In genomic region chr13:80551650-80552497, GRCh38 we compare ENCODE assay signal across 18 cellular contexts.
DNase-seq lines count a peak whose midpoint lies in the region; TF ChIP-seq lines count a peak whose summit lies in the region.
"Had no signal": no experiment of that assay in that cellular context is flagged by ENCODE, and none has a peak within 500 bp of the region (broad histone marks: within the 10 kb centered on the region; RNA-seq: fewer than 3 reads in every experiment).

No MANE protein-coding gene starts in this region.

- H3K9me3 ChIP-seq in A673 (ENCODE audit: low read depth, low read length, poor library complexity, severe bottlenecking), result no peaks in the 10 kb centered on the region
- H3K9me3 ChIP-seq: thyroid gland had no signal

- peaks cover 12% of the 10 kb centered on the region for H3K4me1 ChIP-seq in A673 (ENCODE audit: insufficient read depth, low read length, poor library complexity, severe bottlenecking)
- H3K4me1 ChIP-seq: parathyroid adenoma, thyroid gland had no signal

- no peak overlapping the region for H3K27ac ChIP-seq in A673 (ENCODE audit: low read depth, low read length, poor library complexity, severe bottlenecking)
- H3K27ac ChIP-seq: parathyroid adenoma, thyroid gland had no signal

- peak overlapping the region; percentile 38 for H3K27ac Mint-ChIP-seq in chondrocyte (ENCODE audit: unreplicated experiment)
- no peak overlapping the region for H3K27ac Mint-ChIP-seq in neural crest cell (ENCODE audit: unreplicated experiment)
- H3K27ac Mint-ChIP-seq: T-helper 1 cell treated with Interleukin-12 subunit alpha and Interleukin-12 subunit beta and Interleukin-4 antibody, amounts not matched to agents 30 μg/mL and 1 μg/mL, for 36 hours had no signal

- no peaks in the 10 kb centered on the region for H3K36me3 ChIP-seq in A673 (ENCODE audit: insufficient read depth, low read length, poor library complexity, severe bottlenecking)
- H3K36me3 ChIP-seq: thyroid gland had no signal

- CTCF ChIA-PET in A673 (lab: Charles Lee), result no interaction called here

- H3K4me1 Mint-ChIP-seq in chondrocyte (ENCODE audit: low read depth), result peaks cover 48% of the 10 kb centered on the region
- H3K4me1 Mint-ChIP-seq in neural crest cell, result peaks cover 31% of the 10 kb centered on the region

- DNase-seq in A673 (ENCODE audit: low spot score) (peak; percentile 79), HCEC 1CT (peak; percentile 40), chondrocyte (ENCODE audit: low spot score) (no peak), neural crest cell (ENCODE audit: low read depth, low spot score) (no peak), HPDE6-E6E7 (ENCODE audit: extremely low spot score) (no peak), mesenteric fat pad (ENCODE audit: low spot score) (no peak), NCI-H1417 treated with DMSO at 0.1 percent for 48 hours (lab: John Stamatoyannopoulos, UW) (no peak)
- DNase-seq in stimulated activated CD4-positive, alpha-beta T cell treated with anti-CD3 and anti-CD28 coated beads, Interleukin-4, amount 100 ng/mL, for 24 hours, result no peak
- DNase-seq: activated CD4-positive, alpha-beta T cell treated with anti-CD3 and anti-CD28 coated beads for 1 hour; activated naive CD4-positive, alpha-beta T cell treated with Interleukin-2 at 50 U/mL for 16 hours; Calu3; NCI-H2029; NCI-H748 treated with DMSO at 0.1 percent for 48 hours; RPMI8226; thyroid gland had no signal

- POLR2A ChIA-PET in A673 (lab: Charles Lee; ENCODE audit: low non-redundant PET), result no interaction called here

- intact Hi-C loops in A673 (cut with micrococcal nuclease; ENCODE audit: unreplicated experiment), result no loop called here

- H3K27me3 ChIP-seq in A673 (replicated peaks; ENCODE audit: insufficient read depth, low read depth, low read length, poor library complexity), result no peaks in the 10 kb centered on the region
- H3K27me3 ChIP-seq: thyroid gland had no signal

- no TSS peak for BruUV-seq in A673 (replicated peaks; lab: Mats Ljungman, UMichigan)

- TF ChIP-seq CTCF in A673 (conservative IDR thresholded peaks at IDR 0.05; ENCODE audit: low read depth, low read length) (no peak), chondrocyte (IDR thresholded peaks at IDR 0.05) (no peak), neural crest cell (conservative IDR thresholded peaks at IDR 0.05) (no peak)

- no peaks in the 10 kb centered on the region for H3K9me3 Mint-ChIP-seq in chondrocyte (ENCODE audit: low read depth)
- H3K9me3 Mint-ChIP-seq in neural crest cell, result peaks cover 2% of the 10 kb centered on the region
- H3K9me3 Mint-ChIP-seq: T-helper 1 cell treated with Interleukin-12 subunit alpha and Interleukin-12 subunit beta and Interleukin-4 antibody, amounts not matched to agents 30 μg/mL and 1 μg/mL, for 36 hours had no signal

- no peak overlapping the region for H3K4me3 Mint-ChIP-seq in chondrocyte (ENCODE audit: unreplicated experiment)
- peak overlapping the region; percentile 6 for H3K4me3 Mint-ChIP-seq in neural crest cell
- H3K4me3 Mint-ChIP-seq: T-helper 1 cell treated with Interleukin-12 subunit alpha and Interleukin-12 subunit beta and Interleukin-4 antibody, amounts not matched to agents 30 μg/mL and 1 μg/mL, for 36 hours had no signal

- H3K27me3 Mint-ChIP-seq in chondrocyte (ENCODE audit: low read depth) (no peaks in the 10 kb centered on the region), neural crest cell (ENCODE audit: low read depth) (no peaks in the 10 kb centered on the region)

- H3K36me3 Mint-ChIP-seq in chondrocyte (ENCODE audit: low read depth) (no peaks in the 10 kb centered on the region), neural crest cell (ENCODE audit: low read depth) (no peaks in the 10 kb centered on the region)

- no peak overlapping the region for H3K4me3 ChIP-seq in A673 (ENCODE audit: low read depth, low read length, poor library complexity, severe bottlenecking)
- H3K4me3 ChIP-seq: lung, thyroid gland had no signal

Comparison
In these comparisons a context has a peak if more than half of its experiments do, and no peak if none do; other contexts are left out.
1. DNase-seq: peak in A673 (single experiment) and HCEC 1CT (single experiment); none in chondrocyte (single experiment), neural crest cell (single experiment), HPDE6-E6E7 (single experiment), mesenteric fat pad (single experiment), stimulated activated CD4-positive, alpha-beta T cell treated with anti-CD3 and anti-CD28 coated beads, Interleukin-4, amount 100 ng/mL, for 24 hours (single experiment) and NCI-H1417 treated with DMSO at 0.1 percent for 48 hours (single experiment).